ENCODE assay signal across 13 cellular contexts in the genomic region with DNA sequence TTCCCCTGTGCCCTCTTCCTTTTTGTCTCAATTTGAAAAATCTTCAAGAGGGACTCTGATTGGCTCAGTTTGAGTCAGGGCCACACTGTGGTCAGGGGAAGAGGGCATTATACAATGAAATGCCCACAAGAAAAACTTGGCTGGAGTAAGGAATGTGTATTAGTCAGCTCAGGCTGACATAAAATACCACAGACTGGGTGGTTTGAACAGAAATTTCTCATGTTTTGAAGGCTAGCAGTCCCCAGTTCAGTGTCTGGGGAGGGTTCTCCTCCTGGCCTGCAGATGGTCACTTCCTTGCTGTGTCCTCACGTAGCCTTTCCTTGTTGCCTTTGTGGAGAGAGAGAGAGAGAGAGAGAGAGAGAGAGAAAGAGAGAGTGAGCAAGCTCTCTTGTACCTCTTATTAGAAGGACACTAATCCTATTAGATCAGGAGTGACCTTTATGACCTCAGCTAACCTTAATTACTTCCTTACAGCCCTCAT. TPM values are rescaled to one million over a fixed set of nuclear protein-coding genes. Genes with fewer than 3 reads are reported as not detected.
DNase-seq lines count a peak whose midpoint lies in the region; ATAC-seq, FAIRE-seq and TF ChIP-seq lines count a peak whose summit lies in the region.
"Had no signal": no experiment of that assay in that cellular context is flagged by ENCODE, and none has a peak within 500 bp of the region (broad histone marks: within the 10 kb centered on the region; RNA-seq: fewer than 3 reads in every experiment).

No MANE protein-coding gene starts in this region.

- TF ChIP-seq POLR2A in adrenal gland (IDR thresholded peaks at IDR 0.05): no peak
- no peak for TF ChIP-seq POLR2A in gastroesophageal sphincter (IDR thresholded peaks at IDR 0.05)

- H3K4me2 ChIP-seq in smooth muscle cell: peak overlapping the region; percentile 56

- H3F3A ChIP-seq in smooth muscle cell (ENCODE audit: low read depth): peaks cover 16% of the 10 kb centered on the region

- H3K9ac ChIP-seq in smooth muscle cell (ENCODE audit: low read depth): peak overlapping the region; percentile 42

- peak; percentile 90 for DNase-seq in HCEC 1CT
- DNase-seq in adrenal gland: peak in 5 of 7 donors; percentile 24 to 64 (median 29)
- no peak for DNase-seq in smooth muscle cell (lab: John Stamatoyannopoulos, UW; ENCODE audit: unreplicated experiment)
- no peak for DNase-seq in stimulated activated naive CD8-positive, alpha-beta T cell treated with anti-CD3 and anti-CD28 coated beads, Interleukin-15, amount 100 ng/mL, for 72 hours
- DNase-seq in D721Med (ENCODE audit: insufficient read length, low spot score): no peak
- DNase-seq: activated CD8-positive, alpha-beta T cell treated with anti-CD3 and anti-CD28 coated beads for 36 hours; GDM1; kidney; uterus had no signal

- no peaks in the 10 kb centered on the region for H3K9me3 Mint-ChIP-seq in stimulated activated naive CD8-positive, alpha-beta T cell treated with anti-CD3 and anti-CD28 coated beads, Interleukin-15, amount 100 ng/mL, for 72 hours
- H3K9me3 Mint-ChIP-seq: activated CD8-positive, alpha-beta T cell treated with anti-CD3 and anti-CD28 coated beads for 36 hours had no signal

- H3K4me3 Mint-ChIP-seq in stimulated activated naive CD8-positive, alpha-beta T cell treated with anti-CD3 and anti-CD28 coated beads, Interleukin-15, amount 100 ng/mL, for 72 hours: no peak overlapping the region
- H3K4me3 Mint-ChIP-seq: activated CD8-positive, alpha-beta T cell treated with anti-CD3 and anti-CD28 coated beads for 36 hours had no signal

- H3K4me3 ChIP-seq in adrenal gland (no peak overlapping the region), gastroesophageal sphincter (no peak overlapping the region), smooth muscle cell (no peak overlapping the region)
- H3K4me3 ChIP-seq: uterus had no signal

- H3K27ac ChIP-seq in adrenal gland (peak overlapping the region in 4 of 5 donors; percentile 15 to 76 (median 23)), gastroesophageal sphincter (peak overlapping the region in 3 of 4 donors; percentile 2 to 47 (median 14)), smooth muscle cell (ENCODE audit: low read depth) (peak overlapping the region; percentile 94)
- H3K27ac ChIP-seq: uterus had no signal

- intact Hi-C loops in adrenal gland (cut with DNase I): no loop called here

- no peaks in the 10 kb centered on the region for H3K79me2 ChIP-seq in smooth muscle cell (ENCODE audit: low read depth)

- no peak overlapping the region for H3K27ac Mint-ChIP-seq in stimulated activated naive CD8-positive, alpha-beta T cell treated with anti-CD3 and anti-CD28 coated beads, Interleukin-15, amount 100 ng/mL, for 72 hours
- H3K27ac Mint-ChIP-seq: activated CD8-positive, alpha-beta T cell treated with anti-CD3 and anti-CD28 coated beads for 36 hours had no signal

- H3K4me1 Mint-ChIP-seq in stimulated activated naive CD8-positive, alpha-beta T cell treated with anti-CD3 and anti-CD28 coated beads, Interleukin-15, amount 100 ng/mL, for 72 hours: no peaks in the 10 kb centered on the region

- H3K27me3 ChIP-seq in adrenal gland: no peaks in the 10 kb centered on the region
- H3K27me3 ChIP-seq in gastroesophageal sphincter: no peaks in the 10 kb centered on the region
- no peaks in the 10 kb centered on the region for H3K27me3 ChIP-seq in smooth muscle cell (ENCODE audit: low read depth)
- H3K27me3 ChIP-seq: uterus had no signal

- no peaks in the 10 kb centered on the region for H3K36me3 ChIP-seq in adrenal gland (replicated peaks in 1 of 2)
- H3K36me3 ChIP-seq in gastroesophageal sphincter: no peaks in the 10 kb centered on the region
- H3K36me3 ChIP-seq in smooth muscle cell (ENCODE audit: low read depth): no peaks in the 10 kb centered on the region
- H3K36me3 ChIP-seq: uterus had no signal

- no peak for FAIRE-seq in D721Med (lab: Jason Lieb, UNC)
- FAIRE-seq: kidney had no signal

- no peak for ATAC-seq in gastroesophageal sphincter
- no peak for ATAC-seq in stimulated activated naive CD8-positive, alpha-beta T cell treated with anti-CD3 and anti-CD28 coated beads, Interleukin-15, amount 100 ng/mL, for 72 hours
- ATAC-seq in GM18519 (IDR thresholded peaks at IDR 0.05; ENCODE audit: low FRiP score, unreplicated experiment): no peak
- ATAC-seq in esophagus mucosa: no peak
- ATAC-seq: activated CD8-positive, alpha-beta T cell treated with anti-CD3 and anti-CD28 coated beads for 36 hours; Panc1 had no signal

- WGBS in adrenal gland, 4 donors: 36 to 67% (median 44%) methylated on average over 1 of the region's 1 CpG
- 38 to 45% methylated on average over 1 of the region's 1 CpG for WGBS in gastroesophageal sphincter (ENCODE audit: low coverage in 1 of 2), 2 donors
- WGBS in smooth muscle cell (ENCODE audit: low lambda C conversion rate): 15% methylated on average over 1 of the region's 1 CpG

- no peaks in the 10 kb centered on the region for H4K20me1 ChIP-seq in smooth muscle cell (ENCODE audit: low read depth)

- no peak for TF ChIP-seq EP300 in gastroesophageal sphincter (IDR thresholded peaks at IDR 0.05)

- H3K9me3 ChIP-seq in adrenal gland (replicated peaks in 1 of 3) (no peaks in the 10 kb centered on the region), gastroesophageal sphincter (no peaks in the 10 kb centered on the region), smooth muscle cell (replicated peaks; ENCODE audit: low read depth) (no peaks in the 10 kb centered on the region)
- H3K9me3 ChIP-seq: uterus had no signal

- no peak for TF ChIP-seq CTCF in adrenal gland (IDR thresholded peaks at IDR 0.05)
- no peak for TF ChIP-seq CTCF in gastroesophageal sphincter (IDR thresholded peaks at IDR 0.05)
- no peak for TF ChIP-seq CTCF in smooth muscle cell (IDR thresholded peaks at IDR 0.05; ENCODE audit: borderline replicate concordance, insufficient read depth, poor library complexity, severe bottlenecking)
- no peak for TF ChIP-seq CTCF in D721Med (IDR thresholded peaks at IDR 0.05; ENCODE audit: insufficient read depth, missing control alignments)

- H3K4me1 ChIP-seq in adrenal gland (replicated peaks in 1 of 2) (peaks cover 0 to 21% of the 10 kb centered on the region in 2 donors), gastroesophageal sphincter (peaks cover 0 to 26% (median 3%) of the 10 kb centered on the region in 3 donors), smooth muscle cell (ENCODE audit: low read depth) (peaks cover 32% of the 10 kb centered on the region)
- H3K4me1 ChIP-seq: uterus had no signal

- H3K27me3 Mint-ChIP-seq in stimulated activated naive CD8-positive, alpha-beta T cell treated with anti-CD3 and anti-CD28 coated beads, Interleukin-15, amount 100 ng/mL, for 72 hours: no peaks in the 10 kb centered on the region
- H3K27me3 Mint-ChIP-seq: activated CD8-positive, alpha-beta T cell treated with anti-CD3 and anti-CD28 coated beads for 36 hours had no signal

- peak overlapping the region; percentile 51 for H2AFZ ChIP-seq in smooth muscle cell (ENCODE audit: low read depth)

RNA-seq across cellular contexts. Expression of a gene that starts 25.6 kb away (rescaled TPM):
- total RNA-seq in adrenal gland (10 to 100 TPM in 7 of 8 donors, 1 to 10 TPM in 1; 8.9 to 92.8 (median 39.8) TPM), gastroesophageal sphincter (10 to 100 TPM; 26.9 to 79.9 (median 45.5) TPM), smooth muscle cell (0.76 TPM in 1 of 2 replicates, not detected in the other), esophagus mucosa (2.1 TPM)
- polyA plus RNA-seq in adrenal gland (10 to 100 TPM; 11.5 to 21.4 (median 13.8) TPM), smooth muscle cell (not detected in 2 replicates)
- total RNA-seq: activated CD8-positive, alpha-beta T cell treated with anti-CD3 and anti-CD28 coated beads for 36 hours had no signal

Comparison
In these comparisons a context has a peak if more than half of its experiments do, and no peak if none do; other contexts are left out.
1. DNase-seq: peak in HCEC 1CT (single experiment) and adrenal gland (5 of 7); none in smooth muscle cell (single experiment), stimulated activated naive CD8-positive, alpha-beta T cell treated with anti-CD3 and anti-CD28 coated beads, Interleukin-15, amount 100 ng/mL, for 72 hours (0 of 2) and D721Med (single experiment).
2. H3K27ac ChIP-seq: peak in every context shown above with its lines; median percentile 94 in smooth muscle cell; 23 in adrenal gland; 14 in gastroesophageal sphincter.